Comparison of ENCODE assay signal across 23 cellular contexts in genomic region chr2:81545626-81546025, GRCh38.
"Had no signal": no experiment of that assay in that cellular context is flagged by ENCODE, and none has a peak within 500 bp of the region (broad histone marks: within the 10 kb centered on the region; RNA-seq: fewer than 3 reads in every experiment).

No MANE protein-coding gene starts in this region.

- H3K27ac Mint-ChIP-seq: activated B cell treated with CpG ODN at 0.5 μM for 24 hours; activated CD4-positive, alpha-beta T cell treated with anti-CD3 and anti-CD28 coated beads for 36 hours; activated naive CD8-positive, alpha-beta T cell; activated T-helper 2 cell treated with anti-CD3 and anti-CD28 coated beads, Interferon-gamma antibody, Interleukin-2, Interleukin-4, amounts not matched to agents 10 μg/mL and 5 μg/mL and 100 μg/mL, durations not matched to agents 14 hours and 24 hours and 36 hours; naive thymus-derived CD4-positive, alpha-beta T cell had no signal

- H3K36me3 Mint-ChIP-seq: activated naive CD8-positive, alpha-beta T cell; naive thymus-derived CD4-positive, alpha-beta T cell had no signal

- H3K4me1 Mint-ChIP-seq: activated B cell treated with CpG ODN at 0.5 μM for 24 hours; activated CD4-positive, alpha-beta T cell treated with anti-CD3 and anti-CD28 coated beads for 36 hours; naive thymus-derived CD4-positive, alpha-beta T cell; neural crest cell had no signal

- H3K9me3 Mint-ChIP-seq: neural crest cell had no signal

- ATAC-seq: activated CD4-positive, alpha-beta T cell treated with anti-CD3 and anti-CD28 coated beads for 36 hours; activated T-cell treated with anti-CD3 and anti-CD28 coated beads, Interleukin-2, amount 50 U/mL, for 4 hours; left lung; naive thymus-derived CD4-positive, alpha-beta T cell had no signal

- H3K4me3 Mint-ChIP-seq: activated B cell treated with CpG ODN at 0.5 μM for 24 hours; activated CD4-positive, alpha-beta T cell treated with anti-CD3 and anti-CD28 coated beads for 36 hours; activated naive CD8-positive, alpha-beta T cell; activated T-cell treated with anti-CD3 and anti-CD28 coated beads, Interleukin-2, amount 50 U/mL, for 4 hours; naive thymus-derived CD4-positive, alpha-beta T cell; neural crest cell had no signal

- H3K27me3 Mint-ChIP-seq: activated B cell treated with CpG ODN at 0.5 μM for 24 hours; activated CD4-positive, alpha-beta T cell treated with anti-CD3 and anti-CD28 coated beads for 36 hours; activated naive CD8-positive, alpha-beta T cell; naive thymus-derived CD4-positive, alpha-beta T cell had no signal

- FAIRE-seq: astrocyte, colon had no signal

- DNase-seq: activated B cell treated with CpG ODN at 0.5 μM for 24 hours; activated CD4-positive, alpha-beta T cell treated with anti-CD3 and anti-CD28 coated beads for 36 hours; activated CD4-positive, alpha-beta T cell treated with anti-CD3 and anti-CD28 coated beads, Interleukin-2, amount 50 U/mL, for 48 hours; activated CD8-positive, alpha-beta memory T cell treated with anti-CD3 and anti-CD28 coated beads, Interleukin-2, amount 50 U/mL, for 48 hours; activated naive CD4-positive, alpha-beta T cell; activated T-cell treated with anti-CD3 and anti-CD28 coated beads, Interleukin-2, amount 50 U/mL, for 4 hours; adrenal gland; central memory CD4-positive, alpha-beta T cell; effector memory CD4-positive, alpha-beta T cell; foreskin melanocyte; kidney glomerular epithelial cell; left lung; naive thymus-derived CD4-positive, alpha-beta T cell; retina; spleen; stimulated activated CD4-positive, alpha-beta T cell treated with anti-CD3 and anti-CD28 coated beads, Interleukin-4, amount 100 ng/mL, for 24 hours; stimulated activated naive CD4-positive, alpha-beta T cell treated with Interleukin-2 at 50 U/mL for 16 hours; T1000 had no signal
